In the genomic region with DNA sequence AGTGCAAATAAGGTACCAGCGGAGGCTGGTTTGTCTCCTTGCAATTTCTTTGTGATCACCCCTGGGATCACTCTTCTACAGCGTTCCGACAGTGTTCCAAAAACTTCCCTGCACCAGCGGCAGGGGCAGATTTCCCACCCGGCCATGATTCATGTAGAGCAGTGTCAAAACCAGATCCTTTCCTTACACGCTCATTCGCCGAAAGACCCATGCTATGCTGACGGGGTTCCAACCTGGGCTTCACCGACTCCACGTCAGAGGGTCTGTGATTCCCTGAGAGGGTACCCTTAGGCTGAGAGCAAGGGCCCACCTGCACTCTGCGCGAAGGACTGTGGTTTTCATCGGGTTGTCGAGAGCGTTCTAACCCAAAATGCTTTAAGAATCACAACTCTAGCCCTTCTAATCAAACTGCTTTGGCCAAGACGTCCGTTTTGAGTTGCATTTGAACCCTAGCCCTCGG, we compare ENCODE assay signal across 1 cellular context.
TF ChIP-seq lines count a peak whose summit lies in the region.

No MANE protein-coding gene starts in this region.

TF ChIP-seq in HepG2, 621 proteins besides CTCF, POLR2A, EP300 and RAD21 (continued from another document and continues in another):
- TF ChIP-seq CSRNP1 (CRISPR knock-in tag; IDR thresholded peaks at IDR 0.05) (no peak), ZBTB26 (CRISPR knock-in tag; IDR thresholded peaks at IDR 0.05; ENCODE audit: borderline replicate concordance) (no peak), NCOA5 (CRISPR knock-in tag; IDR thresholded peaks at IDR 0.05) (no peak), RBFOX2 (IDR thresholded peaks at IDR 0.05; ENCODE audit: low read depth, low read length) (no peak), SP5 (CRISPR knock-in tag; IDR thresholded peaks at IDR 0.05; ENCODE audit: borderline replicate concordance, low read depth) (no peak), NCOR1 (IDR thresholded peaks at IDR 0.05; ENCODE audit: borderline replicate concordance, low read length) (no peak), FUBP1 (CRISPR knock-in tag; IDR thresholded peaks at IDR 0.05; ENCODE audit: borderline replicate concordance) (no peak), ZNF234 (CRISPR knock-in tag; conservative IDR thresholded peaks at IDR 0.05) (no peak), MED8 (CRISPR knock-in tag; IDR thresholded peaks at IDR 0.05; ENCODE audit: insufficient replicate concordance) (no peak), ZNF367 (CRISPR knock-in tag; IDR thresholded peaks at IDR 0.05; ENCODE audit: borderline replicate concordance) (no peak), MYC (CRISPR knock-in tag; IDR thresholded peaks at IDR 0.05; ENCODE audit: borderline replicate concordance) (no peak), HIC2 (CRISPR knock-in tag; IDR thresholded peaks at IDR 0.05; ENCODE audit: low read depth) (no peak), GLMP (CRISPR knock-in tag; IDR thresholded peaks at IDR 0.05; ENCODE audit: borderline replicate concordance) (no peak), ZNF383 (CRISPR knock-in tag; IDR thresholded peaks at IDR 0.05; ENCODE audit: borderline replicate concordance) (no peak), IRF2 (CRISPR knock-in tag; IDR thresholded peaks at IDR 0.05) (no peak), SNRNP70 (IDR thresholded peaks at IDR 0.05; ENCODE audit: low read depth, low read length) (no peak), PHB2 (IDR thresholded peaks at IDR 0.05; ENCODE audit: partially characterized antibody) (no peak), TFDP2 (CRISPR knock-in tag; IDR thresholded peaks at IDR 0.05) (no peak), ZNF549 (CRISPR knock-in tag; IDR thresholded peaks at IDR 0.05) (no peak)
- TF ChIP-seq, protein P1, sequence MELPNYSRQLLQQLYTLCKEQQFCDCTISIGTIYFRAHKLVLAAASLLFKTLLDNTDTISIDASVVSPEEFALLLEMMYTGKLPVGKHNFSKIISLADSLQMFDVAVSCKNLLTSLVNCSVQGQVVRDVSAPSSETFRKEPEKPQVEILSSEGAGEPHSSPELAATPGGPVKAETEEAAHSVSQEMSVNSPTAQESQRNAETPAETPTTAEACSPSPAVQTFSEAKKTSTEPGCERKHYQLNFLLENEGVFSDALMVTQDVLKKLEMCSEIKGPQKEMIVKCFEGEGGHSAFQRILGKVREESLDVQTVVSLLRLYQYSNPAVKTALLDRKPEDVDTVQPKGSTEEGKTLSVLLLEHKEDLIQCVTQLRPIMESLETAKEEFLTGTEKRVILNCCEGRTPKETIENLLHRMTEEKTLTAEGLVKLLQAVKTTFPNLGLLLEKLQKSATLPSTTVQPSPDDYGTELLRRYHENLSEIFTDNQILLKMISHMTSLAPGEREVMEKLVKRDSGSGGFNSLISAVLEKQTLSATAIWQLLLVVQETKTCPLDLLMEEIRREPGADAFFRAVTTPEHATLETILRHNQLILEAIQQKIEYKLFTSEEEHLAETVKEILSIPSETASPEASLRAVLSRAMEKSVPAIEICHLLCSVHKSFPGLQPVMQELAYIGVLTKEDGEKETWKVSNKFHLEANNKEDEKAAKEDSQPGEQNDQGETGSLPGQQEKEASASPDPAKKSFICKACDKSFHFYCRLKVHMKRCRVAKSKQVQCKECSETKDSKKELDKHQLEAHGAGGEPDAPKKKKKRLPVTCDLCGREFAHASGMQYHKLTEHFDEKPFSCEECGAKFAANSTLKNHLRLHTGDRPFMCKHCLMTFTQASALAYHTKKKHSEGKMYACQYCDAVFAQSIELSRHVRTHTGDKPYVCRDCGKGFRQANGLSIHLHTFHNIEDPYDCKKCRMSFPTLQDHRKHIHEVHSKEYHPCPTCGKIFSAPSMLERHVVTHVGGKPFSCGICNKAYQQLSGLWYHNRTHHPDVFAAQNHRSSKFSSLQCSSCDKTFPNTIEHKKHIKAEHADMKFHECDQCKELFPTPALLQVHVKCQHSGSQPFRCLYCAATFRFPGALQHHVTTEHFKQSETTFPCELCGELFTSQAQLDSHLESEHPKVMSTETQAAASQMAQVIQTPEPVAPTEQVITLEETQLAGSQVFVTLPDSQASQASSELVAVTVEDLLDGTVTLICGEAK (IDR thresholded peaks at IDR 0.05), result no peak
- TF ChIP-seq, protein P1 (CRISPR knock-in tag; IDR thresholded peaks at IDR 0.05), result 0 out of 2 replicates have a peak, but pooled peaks have one; percentile 9
- TF ChIP-seq, protein P2, sequence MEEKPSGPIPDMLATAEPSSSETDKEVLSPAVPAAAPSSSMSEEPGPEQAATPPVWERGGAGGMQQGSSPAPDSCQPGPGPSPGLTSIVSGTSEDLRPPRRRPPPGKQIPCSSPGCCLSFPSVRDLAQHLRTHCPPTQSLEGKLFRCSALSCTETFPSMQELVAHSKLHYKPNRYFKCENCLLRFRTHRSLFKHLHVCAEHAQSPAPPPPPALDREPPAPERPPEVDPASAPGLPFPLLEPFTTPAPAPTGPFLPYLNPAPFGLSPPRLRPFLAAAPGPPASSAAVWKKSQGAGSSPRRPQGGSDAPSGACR (CRISPR knock-in tag; IDR thresholded peaks at IDR 0.05), result no peak
- TF ChIP-seq, protein P3, sequence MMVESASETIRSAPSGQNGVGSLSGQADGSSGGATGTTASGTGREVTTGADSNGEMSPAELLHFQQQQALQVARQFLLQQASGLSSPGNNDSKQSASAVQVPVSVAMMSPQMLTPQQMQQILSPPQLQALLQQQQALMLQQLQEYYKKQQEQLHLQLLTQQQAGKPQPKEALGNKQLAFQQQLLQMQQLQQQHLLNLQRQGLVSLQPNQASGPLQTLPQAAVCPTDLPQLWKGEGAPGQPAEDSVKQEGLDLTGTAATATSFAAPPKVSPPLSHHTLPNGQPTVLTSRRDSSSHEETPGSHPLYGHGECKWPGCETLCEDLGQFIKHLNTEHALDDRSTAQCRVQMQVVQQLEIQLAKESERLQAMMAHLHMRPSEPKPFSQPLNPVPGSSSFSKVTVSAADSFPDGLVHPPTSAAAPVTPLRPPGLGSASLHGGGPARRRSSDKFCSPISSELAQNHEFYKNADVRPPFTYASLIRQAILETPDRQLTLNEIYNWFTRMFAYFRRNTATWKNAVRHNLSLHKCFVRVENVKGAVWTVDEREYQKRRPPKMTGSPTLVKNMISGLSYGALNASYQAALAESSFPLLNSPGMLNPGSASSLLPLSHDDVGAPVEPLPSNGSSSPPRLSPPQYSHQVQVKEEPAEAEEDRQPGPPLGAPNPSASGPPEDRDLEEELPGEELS (CRISPR knock-in tag; IDR thresholded peaks at IDR 0.05), result no peak
- TF ChIP-seq, protein P4, sequence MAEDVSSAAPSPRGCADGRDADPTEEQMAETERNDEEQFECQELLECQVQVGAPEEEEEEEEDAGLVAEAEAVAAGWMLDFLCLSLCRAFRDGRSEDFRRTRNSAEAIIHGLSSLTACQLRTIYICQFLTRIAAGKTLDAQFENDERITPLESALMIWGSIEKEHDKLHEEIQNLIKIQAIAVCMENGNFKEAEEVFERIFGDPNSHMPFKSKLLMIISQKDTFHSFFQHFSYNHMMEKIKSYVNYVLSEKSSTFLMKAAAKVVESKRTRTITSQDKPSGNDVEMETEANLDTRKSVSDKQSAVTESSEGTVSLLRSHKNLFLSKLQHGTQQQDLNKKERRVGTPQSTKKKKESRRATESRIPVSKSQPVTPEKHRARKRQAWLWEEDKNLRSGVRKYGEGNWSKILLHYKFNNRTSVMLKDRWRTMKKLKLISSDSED (CRISPR knock-in tag; IDR thresholded peaks at IDR 0.05), result no peak
